Comparison of ENCODE assay signal across 1 cellular context in genomic region chr20:25226433-25227316, GRCh38.
TF ChIP-seq lines count a peak whose summit lies in the region.

No MANE protein-coding gene starts in this region.

TF ChIP-seq in HepG2, 621 proteins besides CTCF, POLR2A, EP300 and RAD21 (continued from another document and continues in another):
- no peak for TF ChIP-seq ZNF124 (CRISPR knock-in tag; IDR thresholded peaks at IDR 0.05)
- peak; percentile 79; the same call in 1 of the 2 replicates for TF ChIP-seq ZNF256 (CRISPR knock-in tag; conservative IDR thresholded peaks at IDR 0.05)
- no peak for TF ChIP-seq CCDC6 (CRISPR knock-in tag; IDR thresholded peaks at IDR 0.05)
- no peak for TF ChIP-seq XBP1 (CRISPR knock-in tag; IDR thresholded peaks at IDR 0.05)
- no peak for TF ChIP-seq E2F5 (CRISPR knock-in tag; conservative IDR thresholded peaks at IDR 0.05)
- no peak for TF ChIP-seq MZF1 (CRISPR knock-in tag; IDR thresholded peaks at IDR 0.05; ENCODE audit: borderline replicate concordance)
- no peak for TF ChIP-seq ZNF468 (CRISPR knock-in tag; IDR thresholded peaks at IDR 0.05)
- no peak for TF ChIP-seq SIX4 (CRISPR knock-in tag; IDR thresholded peaks at IDR 0.05)
- peak in 1 of 2 experiments; percentile 65; a peak in 2 of 4 replicates for TF ChIP-seq ATF4 (CRISPR knock-in tag; IDR thresholded peaks at IDR 0.05)
- TF ChIP-seq PBX2 (CRISPR knock-in tag; IDR thresholded peaks at IDR 0.05) = no peak
- no peak for TF ChIP-seq PTBP1 (IDR thresholded peaks at IDR 0.05; ENCODE audit: low read depth, low read length, poor library complexity, severe bottlenecking)
- no peak; the same call in 1 of the 2 replicates for TF ChIP-seq RERE (CRISPR knock-in tag; IDR thresholded peaks at IDR 0.05; ENCODE audit: low read depth)
- TF ChIP-seq AHR (CRISPR knock-in tag; IDR thresholded peaks at IDR 0.05) = peak; percentile 64; the same call in 1 of the 2 replicates
- TF ChIP-seq ZBTB10 (CRISPR knock-in tag; IDR thresholded peaks at IDR 0.05; ENCODE audit: borderline replicate concordance) = peak; percentile 58; the same call in 1 of the 2 replicates
- no peak for TF ChIP-seq KMT2A (CRISPR knock-in tag; IDR thresholded peaks at IDR 0.05)
- no peak for TF ChIP-seq ZNF281 (CRISPR knock-in tag; IDR thresholded peaks at IDR 0.05; ENCODE audit: borderline replicate concordance)
- no peak for TF ChIP-seq HNF4G (IDR thresholded peaks at IDR 0.05; ENCODE audit: borderline replicate concordance, low read depth, low read length)
- no peak for TF ChIP-seq HNF4G (CRISPR knock-in tag; IDR thresholded peaks at IDR 0.05; ENCODE audit: borderline replicate concordance, low read depth)
- peak; percentile 78 for TF ChIP-seq ZNF563 (CRISPR knock-in tag; IDR thresholded peaks at IDR 0.05)
- TF ChIP-seq TBP (CRISPR knock-in tag; IDR thresholded peaks at IDR 0.05) = no peak
- TF ChIP-seq DBP (CRISPR knock-in tag; IDR thresholded peaks at IDR 0.05; ENCODE audit: not compliant biosample characterization) = no peak
- TF ChIP-seq NFE2L2 (IDR thresholded peaks at IDR 0.05; ENCODE audit: low read length) = no peak
- no peak; the same call in 1 of the 2 replicates for TF ChIP-seq NKX3-1 (CRISPR knock-in tag; IDR thresholded peaks at IDR 0.05)
- 0 out of 2 replicates have a peak, but pooled peaks have one; percentile 59 for TF ChIP-seq ZNF138 (CRISPR knock-in tag; IDR thresholded peaks at IDR 0.05; ENCODE audit: low read depth)
- no peak for TF ChIP-seq FIP1L1 (IDR thresholded peaks at IDR 0.05; ENCODE audit: borderline replicate concordance, insufficient read depth, low read depth, low read length)
- 0 out of 2 replicates have a peak, but pooled peaks have one; percentile 15 for TF ChIP-seq ZNF253 (CRISPR knock-in tag; IDR thresholded peaks at IDR 0.05; ENCODE audit: borderline replicate concordance)
- no peak for TF ChIP-seq ELF4 (CRISPR knock-in tag; IDR thresholded peaks at IDR 0.05; ENCODE audit: borderline replicate concordance)
- TF ChIP-seq ZNF839 (CRISPR knock-in tag; IDR thresholded peaks at IDR 0.05; ENCODE audit: borderline replicate concordance) = no peak; the same call in 1 of the 2 replicates
- no peak for TF ChIP-seq HOXA7 (CRISPR knock-in tag; IDR thresholded peaks at IDR 0.05)
- TF ChIP-seq ZFP82 (CRISPR knock-in tag; IDR thresholded peaks at IDR 0.05; ENCODE audit: borderline replicate concordance) = 0 out of 2 replicates have a peak, but pooled peaks have one; percentile 23
- TF ChIP-seq BCL3 (CRISPR knock-in tag; IDR thresholded peaks at IDR 0.05) = 0 out of 2 replicates have a peak, but pooled peaks have one; percentile 34
- no peak for TF ChIP-seq ETS1 (CRISPR knock-in tag; IDR thresholded peaks at IDR 0.05)
- no peak for TF ChIP-seq ZEB1 (IDR thresholded peaks at IDR 0.05; ENCODE audit: insufficient replicate concordance, low read depth)
- no peak for TF ChIP-seq SMC3 (IDR thresholded peaks at IDR 0.05; ENCODE audit: low read length)
- TF ChIP-seq ZUFSP (CRISPR knock-in tag; IDR thresholded peaks at IDR 0.05; ENCODE audit: borderline replicate concordance) = no peak
- no peak for TF ChIP-seq ZKSCAN5 (CRISPR knock-in tag; IDR thresholded peaks at IDR 0.05)
- TF ChIP-seq SRSF4 (IDR thresholded peaks at IDR 0.05; ENCODE audit: low read depth, low read length, poor library complexity, severe bottlenecking) = no peak
- no peak for TF ChIP-seq ZNF549 (CRISPR knock-in tag; IDR thresholded peaks at IDR 0.05)
- TF ChIP-seq SMAD3 (CRISPR knock-in tag; IDR thresholded peaks at IDR 0.05) = no peak
